ENCODE assay signal across 8 cellular contexts in the genomic region with DNA sequence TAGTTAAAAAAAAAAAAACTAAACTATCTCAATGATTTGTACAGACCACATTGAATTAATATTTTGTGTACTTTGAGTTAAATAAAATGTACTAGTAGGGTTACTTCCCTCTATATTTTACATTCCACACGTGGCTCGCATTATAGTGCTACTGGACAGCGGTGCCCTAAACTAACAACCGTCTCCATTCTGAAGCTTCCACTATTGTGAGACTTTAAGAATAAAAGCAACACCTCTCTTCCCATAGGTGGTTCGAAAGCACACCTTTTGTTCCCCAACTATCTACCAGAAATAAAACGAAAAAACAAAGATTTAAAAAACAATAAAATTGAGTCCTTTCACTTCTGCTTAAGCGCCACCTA. TPM values are rescaled to one million over a fixed set of nuclear protein-coding genes. Genes with fewer than 3 reads are reported as not detected.
DNase-seq lines count a peak whose midpoint lies in the region; ATAC-seq, FAIRE-seq and TF ChIP-seq lines count a peak whose summit lies in the region.

No MANE protein-coding gene starts in this region.

- no peak for ATAC-seq in HepG2
- no peak for ATAC-seq in upper lobe of left lung (ENCODE audit: low FRiP score in 2 of 2)
- ATAC-seq in HG02981 (IDR thresholded peaks at IDR 0.05; ENCODE audit: unreplicated experiment) = no peak
- ATAC-seq in GM21576 (IDR thresholded peaks at IDR 0.05; ENCODE audit: unreplicated experiment) = no peak

- H3K27ac ChIP-seq in 22Rv1 (peak overlapping the region; percentile 76), astrocyte (ENCODE audit: low read depth, low read length) (peak overlapping the region; percentile 91), HepG2 (ENCODE audit: extremely low read length, insufficient read depth, low read length) (peak overlapping the region; percentile 82), upper lobe of left lung (peak overlapping the region; percentile 87 to 97 (median 96))

- TSS peak; percentile 93 for BruUV-seq in HepG2 (replicated peaks; lab: Mats Ljungman, UMichigan)

- H3K9ac ChIP-seq in astrocyte (ENCODE audit: low read length) = peak overlapping the region; percentile 95
- peak overlapping the region; percentile 98 for H3K9ac ChIP-seq in HepG2 (ENCODE audit: insufficient read depth, low read depth, low read length)

- intact Hi-C loops in HepG2 (cut with micrococcal nuclease; ENCODE audit: unreplicated experiment) = no loop called here

- in situ Hi-C loops in HepG2 (cut with HindIII; ENCODE audit: extremely low pct_ligation_motif_present, low pct_unique_long_range_greater_than_20kb) = no loop called here

- CTCF ChIA-PET in HEK293T (lab: Yijun Ruan, JAX) (no interaction called here), HepG2 (lab: Yijun Ruan, JAX; ENCODE audit: low intra/inter-chr PET ratio, low total read pairs) (no interaction called here)

- TF ChIP-seq CTCF in 22Rv1 (IDR thresholded peaks at IDR 0.05) (no peak), astrocyte (IDR thresholded peaks at IDR 0.05; ENCODE audit: insufficient read depth, low read depth, low read length) (no peak), HepG2 (CRISPR knock-in tag; IDR thresholded peaks at IDR 0.05) (no peak), upper lobe of left lung (IDR thresholded peaks at IDR 0.05) (no peak)

- H3K4me3 ChIP-seq in astrocyte (ENCODE audit: insufficient read depth, low read depth, low read length) = peak overlapping the region; percentile 84
- peak overlapping the region; percentile 85 to 100 (median 97) for H3K4me3 ChIP-seq in HepG2 (replicated peaks in 1 of 3; ENCODE audit: insufficient read depth in 1 of 3, low read depth in 2 of 3, low read length in 3 of 3)
- peak overlapping the region; percentile 33 to 97 (median 96) for H3K4me3 ChIP-seq in upper lobe of left lung

- no peaks in the 10 kb centered on the region for H3K36me3 Mint-ChIP-seq in astrocyte (ENCODE audit: low read depth, unreplicated experiment)

- peak overlapping the region; percentile 92 for H3K4me2 ChIP-seq in astrocyte (ENCODE audit: low read length)
- peak overlapping the region; percentile 77 for H3K4me2 ChIP-seq in HepG2 (ENCODE audit: low read depth, low read length)

- TF ChIP-seq EP300 in HepG2 (IDR thresholded peaks at IDR 0.05; ENCODE audit: low read depth in 2 of 2, low read length in 2 of 2) = no peak
- TF ChIP-seq EP300 in HepG2 (CRISPR knock-in tag; IDR thresholded peaks at IDR 0.05; ENCODE audit: borderline replicate concordance) = no peak
- no peak for TF ChIP-seq EP300 in upper lobe of left lung (IDR thresholded peaks at IDR 0.05)

- H3K4me3 Mint-ChIP-seq in astrocyte (ENCODE audit: unreplicated experiment) = peak overlapping the region; percentile 98

- peak overlapping the region; percentile 21 for H3K27ac Mint-ChIP-seq in astrocyte (ENCODE audit: unreplicated experiment)

- H2AFZ ChIP-seq in astrocyte (ENCODE audit: low read depth, low read length) (peak overlapping the region; percentile 98), HepG2 (ENCODE audit: low read length) (peak overlapping the region; percentile 96)

- H3K79me2 ChIP-seq in astrocyte (ENCODE audit: insufficient read depth, low read length) = peaks cover 45% of the 10 kb centered on the region
- H3K79me2 ChIP-seq in HepG2 (ENCODE audit: insufficient read depth, low read length) = peaks cover 42% of the 10 kb centered on the region

- peaks cover 13% of the 10 kb centered on the region for H3K4me1 Mint-ChIP-seq in astrocyte (ENCODE audit: low read depth, unreplicated experiment)

- H4K20me1 ChIP-seq in astrocyte (ENCODE audit: insufficient read depth, low read length) = peaks cover 33% of the 10 kb centered on the region
- peaks cover 15% of the 10 kb centered on the region for H4K20me1 ChIP-seq in HepG2 (ENCODE audit: insufficient read depth, low read length)

- no peak for TF ChIP-seq RAD21 in HepG2 (CRISPR knock-in tag; IDR thresholded peaks at IDR 0.05)

- POLR2A ChIA-PET in HEK293T (lab: Yijun Ruan, JAX) = interaction anchor here (0.9 to 2.7 kb wide), 10 partner anchors 9 to 225 kb away, joined by 3 to 20 read pairs (median 4); a partner anchor contains a TSS
- POLR2A ChIA-PET in HepG2 (lab: Yijun Ruan, JAX) = interaction anchor here (0.7 to 2.5 kb wide), 10 partner anchors 9 to 322 kb away, joined by 3 to 36 read pairs (median 5); a partner anchor contains a TSS

- no peaks in the 10 kb centered on the region for H3K36me3 ChIP-seq in astrocyte (ENCODE audit: insufficient read depth, low read length)
- no peaks in the 10 kb centered on the region for H3K36me3 ChIP-seq in HepG2 (replicated peaks in 1 of 2; ENCODE audit: control insufficient read depth in 1 of 2, insufficient read depth in 2 of 2, low read length in 2 of 2)
- no peaks in the 10 kb centered on the region for H3K36me3 ChIP-seq in upper lobe of left lung

- no peaks in the 10 kb centered on the region for H3K27me3 ChIP-seq in astrocyte (ENCODE audit: insufficient read depth, low read length)
- H3K27me3 ChIP-seq in HepG2 (ENCODE audit: control insufficient read depth in 1 of 2, insufficient read depth in 2 of 2, low read length in 2 of 2) = no peaks in the 10 kb centered on the region; a peak in 1 of 5 replicates
- no peaks in the 10 kb centered on the region for H3K27me3 ChIP-seq in upper lobe of left lung

- DNase-seq in HEK293T (ENCODE audit: extremely low spot score) (no peak), astrocyte (ENCODE audit: low read depth) (no peak), HepG2 (ENCODE audit: low spot score) (no peak), upper lobe of left lung (no peak), HUDEP-2 (lab: John Stamatoyannopoulos, UW; ENCODE audit: unreplicated experiment in 76 of 76) (no peak)

- no peak for TF ChIP-seq POLR2A in HepG2 (IDR thresholded peaks at IDR 0.05; ENCODE audit: insufficient read depth in 1 of 2, low read depth in 2 of 2, low read length in 2 of 2)
- no peak for TF ChIP-seq POLR2A in upper lobe of left lung (IDR thresholded peaks at IDR 0.05)

- WGBS in HepG2 (ENCODE audit: low lambda C conversion rate) = 24% methylated on average over 7 of the region's 7 CpGs
- 5 to 7% methylated on average over 7 of the region's 7 CpGs for whole genome bisulfite sequencing in upper lobe of left lung, 2 donors

- no peaks in the 10 kb centered on the region for H3K9me3 Mint-ChIP-seq in astrocyte (ENCODE audit: unreplicated experiment)

- H3K4me1 ChIP-seq in astrocyte (ENCODE audit: insufficient read depth, low read length) (peaks cover 14% of the 10 kb centered on the region), HepG2 (ENCODE audit: insufficient read depth, low read length) (peaks cover 38% of the 10 kb centered on the region), upper lobe of left lung (peaks cover 20 to 32% (median 23%) of the 10 kb centered on the region in 4 donors)

- H3K9me3 ChIP-seq in astrocyte (ENCODE audit: insufficient read depth, low read depth, low read length) (no peaks in the 10 kb centered on the region), HepG2 (ENCODE audit: low read length) (no peaks in the 10 kb centered on the region), upper lobe of left lung (no peaks in the 10 kb centered on the region)

- FAIRE-seq in astrocyte (lab: Jason Lieb, UNC) (no peak), HepG2 (lab: Jason Lieb, UNC) (no peak)

- no peaks in the 10 kb centered on the region for H3K27me3 Mint-ChIP-seq in astrocyte (ENCODE audit: low read depth, unreplicated experiment)

RNA-seq across cellular contexts. Expression of a gene that starts 0.4 kb away (rescaled TPM):
- total RNA-seq in astrocyte (56.7 and 74.6 TPM in 2 replicates), HepG2 (2016; rRNA removed; fragmentation: Illumina TruSeq; extraction: Trizol) (28.6 and 55.9 TPM in 2 replicates), upper lobe of left lung (100 to 1,000 TPM in 3 of 6 donors, 10 to 100 TPM in 3; 61.2 to 313 (median 126) TPM)
- 11.7 and 13.5 TPM in 2 replicates for total RNA-seq in HepG2 (2016; cell fraction: cytosol; rRNA removed; fragmentation: Illumina TruSeq; extraction: Trizol; ENCODE audit: low read depth)
- total RNA-seq in HepG2 (2016; cell fraction: insoluble cytoplasmic fraction; rRNA removed; fragmentation: Illumina TruSeq; extraction: Trizol) = 22.8 and 54.6 TPM in 2 replicates
- 19.9 and 23.9 TPM in 2 replicates for total RNA-seq in HepG2 (2016; cell fraction: membrane; rRNA removed; fragmentation: Illumina TruSeq; extraction: Trizol)
- total RNA-seq in HepG2 (2016; cell fraction: nucleus; rRNA removed; fragmentation: Illumina TruSeq; extraction: Trizol) = 100 and 121 TPM in 2 replicates
- 99.7 and 112 TPM in 2 replicates for polyA plus RNA-seq in HepG2 (2011; rRNA removed)
- 49.2 and 56.7 TPM in 2 replicates for polyA plus RNA-seq in HepG2 (2011; cell fraction: cytosol; rRNA removed)
- polyA plus RNA-seq in HepG2 (2011; cell fraction: nucleus; rRNA removed) = 177 and 180 TPM in 2 replicates
- polyA plus RNA-seq in HepG2 (2012) = 58.3 and 71.3 TPM in 2 replicates
- 2.9 and 3.8 TPM in 2 replicates for polyA plus RNA-seq in HepG2 (2016; cell fraction: cytosol; fragmentation: Illumina TruSeq; extraction: Trizol; ENCODE audit: low read depth)
- polyA plus RNA-seq in HepG2 (2016; cell fraction: insoluble cytoplasmic fraction; fragmentation: Illumina TruSeq; extraction: Trizol; ENCODE audit: low read depth) = 13.7 and 17.2 TPM in 2 replicates
- polyA plus RNA-seq in HepG2 (2016; cell fraction: membrane; fragmentation: Illumina TruSeq; extraction: Trizol; ENCODE audit: low read depth) = 6.6 and 8.4 TPM in 2 replicates
- polyA plus RNA-seq in HepG2 (2016; cell fraction: nucleus; fragmentation: Illumina TruSeq; extraction: Trizol; ENCODE audit: insufficient read depth, low read depth) = 105 and 106 TPM in 2 replicates
- polyA minus RNA-seq in HepG2 (2011; rRNA and poly(A)+ RNA removed; ENCODE audit: low replicate concordance) = 131 and 167 TPM in 2 replicates
- polyA minus RNA-seq in HepG2 (2011; cell fraction: cytosol; rRNA and poly(A)+ RNA removed) = 31.7 and 43.2 TPM in 2 replicates
- 262 and 305 TPM in 2 replicates for polyA minus RNA-seq in HepG2 (2011; cell fraction: nucleus; rRNA and poly(A)+ RNA removed)

RNA-seq across cellular contexts. Expression of a gene that starts 46.5 kb away (rescaled TPM):
- total RNA-seq in astrocyte = 101 and 118 TPM in 2 replicates
- total RNA-seq in HepG2 (2016; rRNA removed; fragmentation: Illumina TruSeq; extraction: Trizol) = 59.0 and 93.6 TPM in 2 replicates
- 14.9 and 18.0 TPM in 2 replicates for total RNA-seq in HepG2 (2016; cell fraction: cytosol; rRNA removed; fragmentation: Illumina TruSeq; extraction: Trizol; ENCODE audit: low read depth)
- 58.1 and 97.0 TPM in 2 replicates for total RNA-seq in HepG2 (2016; cell fraction: insoluble cytoplasmic fraction; rRNA removed; fragmentation: Illumina TruSeq; extraction: Trizol)
- 21.3 and 21.8 TPM in 2 replicates for total RNA-seq in HepG2 (2016; cell fraction: membrane; rRNA removed; fragmentation: Illumina TruSeq; extraction: Trizol)
- total RNA-seq in HepG2 (2016; cell fraction: nucleus; rRNA removed; fragmentation: Illumina TruSeq; extraction: Trizol) = 47.2 and 48.9 TPM in 2 replicates
- 16.9 and 21.6 TPM in 2 replicates for polyA plus RNA-seq in HepG2 (2011; rRNA removed)
- 8.0 and 13.4 TPM in 2 replicates for polyA plus RNA-seq in HepG2 (2011; cell fraction: cytosol; rRNA removed)
- polyA plus RNA-seq in HepG2 (2011; cell fraction: nucleus; rRNA removed) = 14.5 and 15.1 TPM in 2 replicates
- polyA plus RNA-seq in HepG2 (2012) = 20.4 and 27.1 TPM in 2 replicates
- polyA plus RNA-seq in HepG2 (2016; cell fraction: cytosol; fragmentation: Illumina TruSeq; extraction: Trizol; ENCODE audit: low read depth) = 2.4 and 3.1 TPM in 2 replicates
- 69.3 and 78.0 TPM in 2 replicates for polyA plus RNA-seq in HepG2 (2016; cell fraction: insoluble cytoplasmic fraction; fragmentation: Illumina TruSeq; extraction: Trizol; ENCODE audit: low read depth)
- 9.6 and 10.0 TPM in 2 replicates for polyA plus RNA-seq in HepG2 (2016; cell fraction: membrane; fragmentation: Illumina TruSeq; extraction: Trizol; ENCODE audit: low read depth)
- 42.9 and 47.9 TPM in 2 replicates for polyA plus RNA-seq in HepG2 (2016; cell fraction: nucleus; fragmentation: Illumina TruSeq; extraction: Trizol; ENCODE audit: insufficient read depth, low read depth)
- polyA minus RNA-seq in HepG2 (2011; rRNA and poly(A)+ RNA removed; ENCODE audit: low replicate concordance) = 18.1 and 48.4 TPM in 2 replicates
- 19.2 and 24.3 TPM in 2 replicates for polyA minus RNA-seq in HepG2 (2011; cell fraction: cytosol; rRNA and poly(A)+ RNA removed)
- 48.0 and 56.5 TPM in 2 replicates for polyA minus RNA-seq in HepG2 (2011; cell fraction: nucleus; rRNA and poly(A)+ RNA removed)
- total RNA-seq in upper lobe of left lung = 100 to 1,000 TPM in 1 of 6 donors, 10 to 100 TPM in 5; 31.4 to 111 (median 74.4) TPM
